ENCODE assay signal across 7 cellular contexts in genomic region chr15:56244811-56245576, GRCh38. TPM values are rescaled to one million over a fixed set of nuclear protein-coding genes. Genes with fewer than 3 reads are reported as not detected.
DNase-seq lines count a peak whose midpoint lies in the region; ATAC-seq, FAIRE-seq and TF ChIP-seq lines count a peak whose summit lies in the region.

No MANE protein-coding gene starts in this region.

- peak; percentile 81 for FAIRE-seq in K562 (lab: Jason Lieb, UNC)

- no peaks in the 10 kb centered on the region for H3K9me2 ChIP-seq in GM23338 (ENCODE audit: insufficient read depth)

- no peaks in the 10 kb centered on the region for H3K27me3 ChIP-seq in GM23338 (ENCODE audit: insufficient read depth)
- no peaks in the 10 kb centered on the region for H3K27me3 ChIP-seq in SJCRH30
- H3K27me3 ChIP-seq in K562 (ENCODE audit: control insufficient read depth in 2 of 2, insufficient read depth in 2 of 2, low read length in 2 of 2), result no peaks in the 10 kb centered on the region
- H3K27me3 ChIP-seq in layer of hippocampus (ENCODE audit: control insufficient read depth, insufficient read depth, low read length), result no peaks in the 10 kb centered on the region

- no peaks in the 10 kb centered on the region for H3K9me3 Mint-ChIP-seq in GM23338

- H4K20me1 ChIP-seq in GM23338 (replicated peaks; ENCODE audit: insufficient read depth) (no peaks in the 10 kb centered on the region), K562 (replicated peaks; ENCODE audit: control insufficient read depth, insufficient read depth, low read length) (no peaks in the 10 kb centered on the region)

- no peaks in the 10 kb centered on the region for H3K9me1 ChIP-seq in K562 (ENCODE audit: control insufficient read depth, insufficient read depth, low read length)

- H3K4me1 ChIP-seq in GM23338 (ENCODE audit: insufficient read depth) (peaks cover 38% of the 10 kb centered on the region), SJCRH30 (peaks cover 4% of the 10 kb centered on the region), K562 (replicated peaks in 1 of 2; ENCODE audit: control insufficient read depth in 2 of 2, insufficient read depth in 2 of 2, low read length in 2 of 2) (peaks cover 14 to 23% of the 10 kb centered on the region in 2 experiments)

- H3K9me3 ChIP-seq in SJCRH30 (replicated peaks) (no peaks in the 10 kb centered on the region), K562 (replicated peaks; ENCODE audit: control insufficient read depth, insufficient read depth, low read depth, low read length) (no peaks in the 10 kb centered on the region)

- H3K27ac Mint-ChIP-seq in GM23338, result peak overlapping the region; percentile 97

- H3K4me3 Mint-ChIP-seq in GM23338, result peak overlapping the region; percentile 98

- TF ChIP-seq EP300 in K562 (IDR thresholded peaks at IDR 0.05; ENCODE audit: low read length), result no peak

- ATAC-seq in GM23338, result peak; percentile 1; the same call in 1 of the 3 replicates
- peak; percentile 22 for ATAC-seq in K562
- no peak for ATAC-seq in HG02678 (IDR thresholded peaks at IDR 0.05; ENCODE audit: unreplicated experiment)

- peaks cover 10% of the 10 kb centered on the region for H3K27me3 Mint-ChIP-seq in GM23338 (ENCODE audit: insufficient read depth, low read depth, poor library complexity)

- intact Hi-C loops in K562 (cut with micrococcal nuclease), result loop anchor here (5.0 to 10.0 kb wide), 4 partner anchors 150 to 598 kb away; partner anchors contain the start of gene NEDD4

- H3K36me3 ChIP-seq in GM23338 (ENCODE audit: insufficient read depth), result no peaks in the 10 kb centered on the region
- H3K36me3 ChIP-seq in SJCRH30, result peaks cover 7% of the 10 kb centered on the region; the same call in 1 of the 2 replicates
- H3K36me3 ChIP-seq in K562 (ENCODE audit: control insufficient read depth, insufficient read depth, low read length), result no peaks in the 10 kb centered on the region

- no peak for TF ChIP-seq RAD21 in K562 (CRISPR knock-in tag; conservative IDR thresholded peaks at IDR 0.05 in 1 of 2, IDR thresholded peaks at IDR 0.05 in 1 of 2)

- CTCF ChIA-PET in K562 (lab: Yijun Ruan, JAX; ENCODE audit: low intra/inter-chr PET ratio), result interaction anchor here (0.8 to 2.2 kb wide), 2 partner anchors 182 to 184 kb away, joined by 4 to 21 read pairs; no protein-coding TSS in a partner anchor

- WGBS in K562 (ENCODE audit: insufficient coverage, low coverage, missing lambda C conversion rate), result 24% methylated on average over 9 of the region's 10 CpGs

- H3K79me2 ChIP-seq in GM23338 (replicated peaks; ENCODE audit: insufficient read depth) (peaks cover 30% of the 10 kb centered on the region), K562 (ENCODE audit: control insufficient read depth, insufficient read depth, low read length) (peaks cover 53% of the 10 kb centered on the region)

- peak overlapping the region; percentile 96 for H3K27ac ChIP-seq in GM23338 (ENCODE audit: low read depth)
- H3K27ac ChIP-seq in SJCRH30, result peak overlapping the region; percentile 80
- H3K27ac ChIP-seq in K562 (ENCODE audit: extremely low read depth, low read depth, low read length), result peak overlapping the region; percentile 86
- H3K27ac ChIP-seq in layer of hippocampus (ENCODE audit: low read depth, low read length), result peak overlapping the region; percentile 73

- TF ChIP-seq CTCF in GM23338 (conservative IDR thresholded peaks at IDR 0.05; ENCODE audit: low read depth in 2 of 2) (no peak), K562 (IDR thresholded peaks at IDR 0.05 in 2 of 3, conservative IDR thresholded peaks at IDR 0.05 in 1 of 3; ENCODE audit: insufficient read depth in 2 of 3, low read depth in 1 of 3, low read length in 3 of 3) (no peak)

- in situ Hi-C loops in K562 (cut with MboI), result loop anchor here (5.0 kb wide), 1 partner anchor 187 kb away; no protein-coding TSS in a partner anchor

- H2AFZ ChIP-seq in GM23338, result no peak overlapping the region
- peak overlapping the region; percentile 87 for H2AFZ ChIP-seq in K562 (ENCODE audit: low read depth, low read length)

- no TSS peak for BruUV-seq in K562 (replicated peaks; lab: Mats Ljungman, UMichigan)

- H3K4me2 ChIP-seq in GM23338 (peak overlapping the region; percentile 76), K562 (ENCODE audit: insufficient read depth, low read length) (peak overlapping the region; percentile 85)

- H3K9ac ChIP-seq in K562 (ENCODE audit: insufficient read depth in 1 of 2, low read depth in 2 of 2, low read length in 2 of 2), result peak overlapping the region; percentile 67 to 78; a peak in 3 of 4 replicates

- DNase-seq in GM23338 (ENCODE audit: low spot score) (peak; percentile 9), SJCRH30 (peak in 1 of 2 experiments; percentile 55), K562 (ENCODE audit: extremely low read depth in 1 of 4, low spot score in 3 of 4) (peak; percentile 12 to 58 (median 26)), EL (no peak)
- peak; percentile 26 to 55 for DNase-seq in stimulated activated CD4-positive, alpha-beta T cell treated with anti-CD3 and anti-CD28 coated beads, Interleukin-4, amount 100 ng/mL, for 48 hours (ENCODE audit: low read depth in 2 of 2)

- peak overlapping the region; percentile 56 for H3K4me3 ChIP-seq in GM23338
- peak overlapping the region; percentile 93 for H3K4me3 ChIP-seq in SJCRH30
- peak overlapping the region; percentile 78 for H3K4me3 ChIP-seq in K562

- TF ChIP-seq POLR2A in K562 (conservative IDR thresholded peaks at IDR 0.05), result peak; percentile 14; the same call in 1 of the 2 replicates

- peaks cover 3% of the 10 kb centered on the region; the same call in 1 of the 3 replicates for H3K36me3 Mint-ChIP-seq in GM23338 (ENCODE audit: low read depth)

- peaks cover 31% of the 10 kb centered on the region for H3K4me1 Mint-ChIP-seq in GM23338

- POLR2A ChIA-PET in K562 (lab: Yijun Ruan, JAX), result interaction anchor here (0.9 to 1.0 kb wide), 2 partner anchors 205 to 251 kb away, joined by 3 to 5 read pairs; no protein-coding TSS in a partner anchor

- H3F3A ChIP-seq in GM23338 (replicated peaks; ENCODE audit: low read depth), result peaks cover 5% of the 10 kb centered on the region; the same call in 1 of the 2 replicates

TF ChIP-seq in GM23338, 12 proteins besides CTCF, POLR2A, EP300 and RAD21:
- TF ChIP-seq EZH2phosphoT487 (IDR thresholded peaks at IDR 0.05; ENCODE audit: unreplicated experiment) (no peak), POLR2AphosphoS5 (IDR thresholded peaks at IDR 0.05; ENCODE audit: low read depth) (0 out of 2 replicates have a peak, but pooled peaks have one; percentile 5)

TF ChIP-seq in K562, 482 proteins besides CTCF, POLR2A, EP300 and RAD21 (continues in another document):
- TF ChIP-seq ATF7 (IDR thresholded peaks at IDR 0.05) (0 out of 2 replicates have a peak, but pooled peaks have one; percentile 23), RBFOX2 (IDR thresholded peaks at IDR 0.05; ENCODE audit: low read depth, low read length) (peak; percentile 50; the same call in 1 of the 2 replicates), CEBPG (CRISPR knock-in tag; IDR thresholded peaks at IDR 0.05) (peak; percentile 71), CEBPG (tag; conservative IDR thresholded peaks at IDR 0.05 in 1 of 2, IDR thresholded peaks at IDR 0.05 in 1 of 2) (peak in 1 of 2 experiments; percentile 58; a peak in 2 of 4 replicates), ZNF644 (tag; IDR thresholded peaks at IDR 0.05; ENCODE audit: low read depth) (peak; percentile 58; the same call in 1 of the 2 replicates), MYNN (IDR thresholded peaks at IDR 0.05) (no peak), MYNN (CRISPR knock-in tag; IDR thresholded peaks at IDR 0.05) (no peak)
- TF ChIP-seq, protein P1, sequence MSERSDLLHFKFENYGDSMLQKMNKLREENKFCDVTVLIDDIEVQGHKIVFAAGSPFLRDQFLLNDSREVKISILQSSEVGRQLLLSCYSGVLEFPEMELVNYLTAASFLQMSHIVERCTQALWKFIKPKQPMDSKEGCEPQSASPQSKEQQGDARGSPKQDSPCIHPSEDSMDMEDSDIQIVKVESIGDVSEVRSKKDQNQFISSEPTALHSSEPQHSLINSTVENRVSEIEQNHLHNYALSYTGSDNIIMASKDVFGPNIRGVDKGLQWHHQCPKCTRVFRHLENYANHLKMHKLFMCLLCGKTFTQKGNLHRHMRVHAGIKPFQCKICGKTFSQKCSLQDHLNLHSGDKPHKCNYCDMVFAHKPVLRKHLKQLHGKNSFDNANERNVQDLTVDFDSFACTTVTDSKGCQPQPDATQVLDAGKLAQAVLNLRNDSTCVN (CRISPR knock-in tag; IDR thresholded peaks at IDR 0.05), result no peak

RNA-seq across cellular contexts. Expression of gene RFX7, which starts 1.3 kb away (rescaled TPM):
- total RNA-seq in GM23338 (2014; rRNA removed; shearing (Covaris generic)), result 33.6 TPM in 2 replicates
- polyA plus RNA-seq in GM23338 (2016; fragmentation: Nextera tagmentation; extraction: Ambion mirVana) (15.8 and 17.6 TPM in 2 replicates), K562 (2011; rRNA removed) (7.0 and 8.9 TPM in 2 replicates), K562 (2014; fragmentation: Illumina TruSeq; extraction: Trizol) (13.5 and 16.3 TPM in 2 replicates), K562 (2014; fragmentation: Nextera tagmentation; extraction: Ambion mirVana) (1 to 10 TPM; 2.4 to 3.0 TPM), K562 (2014; rRNA removed) (5.5 and 6.4 TPM in 2 replicates)
- total RNA-seq in SJCRH30 (2014; rRNA removed; shearing (Covaris generic)), result 13.7 and 15.3 TPM in 2 replicates
- 4.1 and 13.8 TPM in 2 replicates for total RNA-seq in K562 (2011; cell fraction: chromatin; rRNA removed; ENCODE audit: low replicate concordance)
- 1.8 and 3.0 TPM in 2 replicates for total RNA-seq in K562 (2011; cell fraction: nucleolus; rRNA removed)
- total RNA-seq in K562 (2011; cell fraction: nucleoplasm; rRNA removed), result 5.7 and 7.4 TPM in 2 replicates
- total RNA-seq in K562 (2014; rRNA removed) (4.0 and 4.3 TPM in 2 replicates), K562 (2014; rRNA removed; fragmentation: Illumina TruSeq; extraction: Trizol) (5.8 and 7.1 TPM in 2 replicates), K562 (2015; rRNA removed; fragmentation: Illumina TruSeq; extraction: Trizol) (6.0 and 6.3 TPM in 2 replicates), K562 (2021) (17.2 and 17.9 TPM in 2 replicates)
- 5.5 and 7.5 TPM in 2 replicates for polyA plus RNA-seq in K562 (2011; cell fraction: cytosol; rRNA removed)
- polyA plus RNA-seq in K562 (2011; cell fraction: nucleus; rRNA removed), result 16.0 and 18.1 TPM in 2 replicates
- polyA plus RNA-seq in K562 (2012), result 8.3 and 10.7 TPM in 2 replicates
- polyA minus RNA-seq in K562 (2011; rRNA and poly(A)+ RNA removed), result 19.5 and 26.2 TPM in 2 replicates
- polyA minus RNA-seq in K562 (2011; cell fraction: cytosol; rRNA and poly(A)+ RNA removed), result 13.1 TPM in 2 replicates
- polyA minus RNA-seq in K562 (2011; cell fraction: nucleus; rRNA and poly(A)+ RNA removed), result 3.6 and 8.1 TPM in 2 replicates
